Comparison of ENCODE assay signal across 8 cellular contexts in the genomic region with DNA sequence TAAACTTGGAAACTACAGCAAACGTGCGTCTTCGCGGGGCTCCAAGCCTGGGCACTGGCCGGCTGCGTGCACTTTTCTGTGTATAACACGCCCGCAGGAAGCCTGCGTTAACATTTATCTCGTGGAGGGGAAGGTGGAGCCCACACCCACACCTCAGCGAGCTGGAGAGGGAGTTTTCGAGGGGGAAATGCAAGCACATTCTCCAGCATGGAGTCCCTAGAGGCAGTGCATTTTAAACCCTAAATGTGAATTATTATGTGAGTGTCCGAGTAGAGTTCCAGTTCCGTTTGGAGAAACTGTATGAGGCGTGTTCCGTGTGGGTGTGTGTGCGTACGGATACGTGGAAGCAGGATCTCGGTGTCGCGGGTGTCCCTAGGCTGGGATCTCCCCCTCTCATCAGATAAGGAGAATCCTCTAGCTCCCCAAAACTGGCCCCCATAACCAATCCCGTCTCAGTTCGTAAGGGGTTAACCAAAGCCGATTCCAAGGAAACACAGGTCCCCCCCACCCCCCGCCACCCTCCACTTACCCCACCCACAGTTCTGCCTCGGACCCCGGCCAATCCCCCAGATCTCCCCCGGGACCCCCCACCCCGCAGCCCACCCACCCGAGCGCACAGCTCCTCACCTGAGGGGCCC. TPM values are rescaled to one million over a fixed set of nuclear protein-coding genes. Genes with fewer than 3 reads are reported as not detected.
DNase-seq lines count a peak whose midpoint lies in the region; ATAC-seq and TF ChIP-seq lines count a peak whose summit lies in the region.

No MANE protein-coding gene starts in this region.

- peak overlapping the region; percentile 88 for H3K27ac ChIP-seq in suprapubic skin

- no peaks in the 10 kb centered on the region for H3K27me3 Mint-ChIP-seq in effector memory CD8-positive, alpha-beta T cell
- H3K27me3 Mint-ChIP-seq in mesothelial cell of epicardium (ENCODE audit: low read depth): no peaks in the 10 kb centered on the region

- DNase-seq in DMS 273 (lab: John Stamatoyannopoulos, UW; ENCODE audit: unreplicated experiment): peak; percentile 72
- DNase-seq in Jurkat, Clone E6-1 (ENCODE audit: low read depth, low spot score): no peak
- peak; percentile 55 to 57 for DNase-seq in activated CD4-positive, alpha-beta T cell treated with anti-CD3 and anti-CD28 coated beads for 4 hours
- peak; percentile 26 to 33 (median 27) for DNase-seq in effector memory CD8-positive, alpha-beta T cell
- DNase-seq in mesothelial cell of epicardium (ENCODE audit: low spot score in 2 of 2, unreplicated experiment in 2 of 2): no peak
- DNase-seq in suprapubic skin (ENCODE audit: low spot score in 2 of 2): peak; percentile 60 to 78
- DNase-seq in occipital lobe (lab: John Stamatoyannopoulos, UW): no peak

- H3K4me3 ChIP-seq in Jurkat, Clone E6-1 (ENCODE audit: low read length): peak overlapping the region; percentile 94
- H3K4me3 ChIP-seq in suprapubic skin: peak overlapping the region; percentile 83

- peaks cover 27% of the 10 kb centered on the region for H3K36me3 Mint-ChIP-seq in effector memory CD8-positive, alpha-beta T cell (ENCODE audit: insufficient read depth)
- H3K36me3 Mint-ChIP-seq in mesothelial cell of epicardium: no peaks in the 10 kb centered on the region

- H3K27me3 ChIP-seq in suprapubic skin: no peaks in the 10 kb centered on the region

- H3K36me3 ChIP-seq in suprapubic skin: no peaks in the 10 kb centered on the region

- TF ChIP-seq POLR2A in suprapubic skin (IDR thresholded peaks at IDR 0.05): no peak

- TF ChIP-seq EP300 in suprapubic skin (IDR thresholded peaks at IDR 0.05): no peak

- H3K9me3 ChIP-seq in suprapubic skin: no peaks in the 10 kb centered on the region

- ATAC-seq in effector memory CD8-positive, alpha-beta T cell (replicated peaks): peak; percentile 28
- no peak for ATAC-seq in HG03457 (IDR thresholded peaks at IDR 0.05; ENCODE audit: unreplicated experiment)

- H3K4me1 ChIP-seq in suprapubic skin: peaks cover 22% of the 10 kb centered on the region

- peak overlapping the region; percentile 87 to 100 for H3K4me3 Mint-ChIP-seq in effector memory CD8-positive, alpha-beta T cell
- peak overlapping the region; percentile 87 for H3K4me3 Mint-ChIP-seq in mesothelial cell of epicardium

- H3K9me3 Mint-ChIP-seq in effector memory CD8-positive, alpha-beta T cell: no peaks in the 10 kb centered on the region
- H3K9me3 Mint-ChIP-seq in mesothelial cell of epicardium: no peaks in the 10 kb centered on the region

- H3K27ac Mint-ChIP-seq in effector memory CD8-positive, alpha-beta T cell: peak overlapping the region; percentile 78 to 97
- H3K27ac Mint-ChIP-seq in mesothelial cell of epicardium: peak overlapping the region; percentile 99

- WGBS in suprapubic skin: 0% methylated on average over 27 of the region's 32 CpGs

- peaks cover 22 to 42% of the 10 kb centered on the region in 2 donors for H3K4me1 Mint-ChIP-seq in effector memory CD8-positive, alpha-beta T cell (ENCODE audit: low read depth in 2 of 2)
- H3K4me1 Mint-ChIP-seq in mesothelial cell of epicardium: peaks cover 32% of the 10 kb centered on the region

- TF ChIP-seq CTCF in mesothelial cell of epicardium (IDR thresholded peaks at IDR 0.05; ENCODE audit: unreplicated experiment): no peak
- TF ChIP-seq CTCF in suprapubic skin (IDR thresholded peaks at IDR 0.05): no peak

RNA-seq across cellular contexts. Expression of gene CDK6, which starts 0.4 kb away (rescaled TPM):
- polyA plus RNA-seq in Jurkat, Clone E6-1 (2012; ENCODE audit: insufficient read depth, insufficient read length): 26.8 TPM
- total RNA-seq in mesothelial cell of epicardium (136 to 138 TPM (median 138 TPM) in 3 replicates), suprapubic skin (10 to 100 TPM; 58.1 to 79.1 (median 68.3) TPM), occipital lobe (11.1 TPM)

Comparison
In these comparisons a context has a peak if more than half of its experiments do, and no peak if none do; other contexts are left out.
1. DNase-seq: peak in DMS 273 (single experiment), activated CD4-positive, alpha-beta T cell treated with anti-CD3 and anti-CD28 coated beads for 4 hours (2 of 2), effector memory CD8-positive, alpha-beta T cell (3 of 3) and suprapubic skin (2 of 2); none in Jurkat, Clone E6-1 (single experiment), mesothelial cell of epicardium (0 of 2) and occipital lobe (single experiment).